8 cellular contexts compared by ENCODE assay signal in genomic region chr9:36148652-36149051, GRCh38. TPM values are rescaled to one million over a fixed set of nuclear protein-coding genes. Genes with fewer than 3 reads are reported as not detected.
A peak's percentile ranks its signal among the peaks of the same experiment; 100 is the strongest.
DNase-seq lines count a peak whose midpoint lies in the region; ATAC-seq and TF ChIP-seq lines count a peak whose summit lies in the region.

No MANE protein-coding gene starts in this region.

- no peaks in the 10 kb centered on the region for H3K27me3 ChIP-seq in ascending aorta

- peaks cover 10 to 21% of the 10 kb centered on the region in 2 donors for H3K4me1 ChIP-seq in ascending aorta

- intact Hi-C loops in ascending aorta (cut with DNase I), result loop anchor here (1.0 kb wide), 1 partner anchor 17 kb away; no protein-coding TSS in a partner anchor

- ATAC-seq in HG02852 (IDR thresholded peaks at IDR 0.05; ENCODE audit: unreplicated experiment), result peak; percentile 43
- no peak for ATAC-seq in GM21390 (IDR thresholded peaks at IDR 0.05; ENCODE audit: unreplicated experiment)

- no peak overlapping the region for H3K4me3 Mint-ChIP-seq in T-helper 1 cell treated with Interleukin-12 subunit alpha and Interleukin-12 subunit beta and Interleukin-4 antibody, amounts not matched to agents 30 μg/mL and 1 μg/mL, for 36 hours

- peak overlapping the region in 1 of 2 donors; percentile 21 for H3K4me3 ChIP-seq in ascending aorta

- peaks cover 19% of the 10 kb centered on the region for H3K9me3 Mint-ChIP-seq in T-helper 1 cell treated with Interleukin-12 subunit alpha and Interleukin-12 subunit beta and Interleukin-4 antibody, amounts not matched to agents 30 μg/mL and 1 μg/mL, for 36 hours

- no peaks in the 10 kb centered on the region for H3K9me3 ChIP-seq in ascending aorta

- no peaks in the 10 kb centered on the region for H3K27me3 Mint-ChIP-seq in T-helper 1 cell treated with Interleukin-12 subunit alpha and Interleukin-12 subunit beta and Interleukin-4 antibody, amounts not matched to agents 30 μg/mL and 1 μg/mL, for 36 hours (ENCODE audit: low read depth)

- peaks cover 0 to 8% of the 10 kb centered on the region in 2 donors for H3K36me3 ChIP-seq in ascending aorta

- peak overlapping the region; percentile 17 for H3K27ac Mint-ChIP-seq in T-helper 1 cell treated with Interleukin-12 subunit alpha and Interleukin-12 subunit beta and Interleukin-4 antibody, amounts not matched to agents 30 μg/mL and 1 μg/mL, for 36 hours

- peak overlapping the region; percentile 59 to 82 for H3K27ac ChIP-seq in ascending aorta

- H3K36me3 Mint-ChIP-seq in T-helper 1 cell treated with Interleukin-12 subunit alpha and Interleukin-12 subunit beta and Interleukin-4 antibody, amounts not matched to agents 30 μg/mL and 1 μg/mL, for 36 hours (ENCODE audit: low read depth), result peaks cover 59% of the 10 kb centered on the region

- TF ChIP-seq CTCF in ascending aorta (IDR thresholded peaks at IDR 0.05), result no peak

- peak; percentile 80 for DNase-seq in COLO668 (lab: John Stamatoyannopoulos, UW; ENCODE audit: unreplicated experiment)
- peak; percentile 95 to 99 for DNase-seq in ascending aorta (ENCODE audit: low spot score in 2 of 2)
- peak; percentile 47 to 99 (median 89) for DNase-seq in hypothalamus (lab: John Stamatoyannopoulos, UW)
- peak; percentile 84 for DNase-seq in stimulated activated CD4-positive, alpha-beta T cell treated with anti-CD3 and anti-CD28 coated beads, Interleukin-15, amount 100 ng/mL, for 24 hours
- DNase-seq in NCI-H524 treated with DMSO at 0.1 percent for 48 hours (lab: John Stamatoyannopoulos, UW), result no peak

- peaks cover 73% of the 10 kb centered on the region for H3K4me1 Mint-ChIP-seq in T-helper 1 cell treated with Interleukin-12 subunit alpha and Interleukin-12 subunit beta and Interleukin-4 antibody, amounts not matched to agents 30 μg/mL and 1 μg/mL, for 36 hours (ENCODE audit: low read depth)

RNA-seq across cellular contexts. Expression of gene GLIPR2, which starts 12.1 kb away (rescaled TPM):
- total RNA-seq in ascending aorta, result 54.4 TPM

RNA-seq across cellular contexts. Expression of gene CCIN, which starts 20.5 kb away (rescaled TPM):
- not detected for total RNA-seq in ascending aorta

RNA-seq across cellular contexts. Expression of gene CLTA, which starts 42.1 kb away (rescaled TPM):
- 222 TPM for total RNA-seq in ascending aorta
